27 cellular contexts compared by ENCODE assay signal in genomic region chr7:12629816-12630614, GRCh38. TPM values are rescaled to one million over a fixed set of nuclear protein-coding genes. Genes with fewer than 3 reads are reported as not detected.
"Had no signal": no experiment of that assay in that cellular context is flagged by ENCODE, and none has a peak within 500 bp of the region (broad histone marks: within the 10 kb centered on the region; RNA-seq: fewer than 3 reads in every experiment).

No MANE protein-coding gene starts in this region.

- H2AFZ ChIP-seq: hepatocyte, neural progenitor cell, parathyroid adenoma had no signal

- H3K9me3 ChIP-seq: gastrocnemius medialis, heart left ventricle, left lung, mucosa of descending colon, right atrium auricular region, stomach, testis, tibial artery had no signal

- H3K27me3 ChIP-seq: gastrocnemius medialis, hepatocyte, left lung, neural progenitor cell, right atrium auricular region, stomach, testis had no signal

- H3K27ac ChIP-seq: epithelial cell of prostate, gastrocnemius medialis, heart left ventricle, hepatocyte, left lung, neural progenitor cell, parathyroid adenoma, right atrium auricular region, stomach, testis, tibial artery had no signal

- FAIRE-seq: islet of Langerhans had no signal

- H3K4me2 ChIP-seq: hepatocyte, neural progenitor cell, smooth muscle cell had no signal

- H3K9ac ChIP-seq: neural progenitor cell, parathyroid adenoma had no signal

- ATAC-seq: esophagus mucosa; gastrocnemius medialis; heart left ventricle; left cardiac atrium; left lung; mucosa of descending colon; sciatic nerve; stimulated activated effector memory CD8-positive, alpha-beta T cell treated with anti-CD3 and anti-CD28 coated beads, Interleukin-12 subunit alpha, Interleukin-12 subunit beta, amount 100 ng/mL, for 72 hours had no signal

- H3K36me3 ChIP-seq: gastrocnemius medialis, heart left ventricle, left lung, neural progenitor cell, right atrium auricular region, stomach, tibial artery had no signal

- H3K4me3 ChIP-seq: gastrocnemius medialis, heart left ventricle, hepatocyte, left lung, mucosa of descending colon, neural progenitor cell, right atrium auricular region, smooth muscle cell, stomach, testis, tibial artery had no signal

- H3K79me2 ChIP-seq: hepatocyte, parathyroid adenoma had no signal

- H3K4me1 ChIP-seq: gastrocnemius medialis, heart left ventricle, left lung, neural progenitor cell, parathyroid adenoma, right atrium auricular region, stomach, testis, tibial artery had no signal

- DNase-seq: cortex of kidney; effector CD4-positive, alpha-beta T cell; gastrocnemius medialis; heart left ventricle; left cardiac atrium; left lung; mesenchymal stem cell; mucosa of descending colon; naive B cell; stimulated activated CD4-positive, alpha-beta T cell treated with anti-CD3 and anti-CD28 coated beads, Interleukin-12 subunit alpha, Interleukin-12 subunit beta, amount 100 ng/mL, for 4 hours; stimulated activated CD4-positive, alpha-beta T cell treated with anti-CD3 and anti-CD28 coated beads, Interleukin-1b, Interleukin-23, amount 100 ng/mL, for 48 hours; stimulated activated CD4-positive, alpha-beta T cell treated with anti-CD3 and anti-CD28 coated beads, Interleukin-4, amount 100 ng/mL, for 1 hour; stimulated activated naive CD4-positive, alpha-beta T cell treated with Interleukin-2 at 50 U/mL for 16 hours; stomach; testis; tibial artery had no signal

RNA-seq across cellular contexts. Expression of gene SCIN, which starts 59.5 kb away (rescaled TPM):
- total RNA-seq: lung microvascular endothelial cell had no signal
